Comparison of ENCODE assay signal across 12 cellular contexts in the genomic region with DNA sequence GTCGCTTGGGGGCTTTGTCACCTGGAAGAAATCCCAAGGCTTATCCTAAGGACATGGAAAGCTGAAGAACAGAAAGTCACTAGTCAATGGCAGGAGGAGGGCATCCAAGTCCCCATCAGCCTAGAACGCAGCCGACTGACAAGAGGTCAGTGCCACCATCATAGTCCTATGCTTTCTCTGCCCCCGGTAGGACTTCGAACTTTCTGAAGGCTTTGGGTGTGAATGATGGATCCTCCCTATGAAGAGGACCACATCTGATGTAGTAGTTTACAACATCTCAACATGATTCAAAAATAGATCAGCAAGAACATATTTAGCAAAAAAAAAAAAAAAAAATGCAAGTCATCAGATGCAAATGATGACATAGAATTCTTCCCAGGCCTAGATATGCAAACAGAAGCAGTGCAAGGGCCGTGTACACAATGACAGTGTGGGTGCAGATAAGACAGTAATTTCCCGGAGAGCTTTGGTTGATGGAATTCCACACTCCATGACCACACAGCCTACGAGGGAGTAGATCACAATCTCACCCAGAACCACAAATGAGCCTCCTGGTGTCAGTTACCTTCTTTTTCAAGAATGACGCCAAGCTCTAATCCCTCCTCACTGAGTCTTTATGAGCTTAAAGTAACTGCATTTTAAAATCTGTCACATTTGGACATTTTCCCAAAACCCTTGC.
DNase-seq lines count a peak whose midpoint lies in the region; ATAC-seq and TF ChIP-seq lines count a peak whose summit lies in the region.
"Had no signal": no experiment of that assay in that cellular context is flagged by ENCODE, and none has a peak within 500 bp of the region (broad histone marks: within the 10 kb centered on the region; RNA-seq: fewer than 3 reads in every experiment).

No MANE protein-coding gene starts in this region.

- no TSS peak for BruUV-seq in PC-9 (replicated peaks; lab: Mats Ljungman, UMichigan)

- H2AFZ ChIP-seq in GM23248 (no peak overlapping the region), PC-9 (no peak overlapping the region), H9 (ENCODE audit: low read length) (no peak overlapping the region)
- H2AFZ ChIP-seq: neural progenitor cell had no signal

- no peak overlapping the region for H3K27ac Mint-ChIP-seq in H9
- H3K27ac Mint-ChIP-seq: activated T-helper 2 cell treated with anti-CD3 and anti-CD28 coated beads, Interferon-gamma antibody, Interleukin-2, Interleukin-4, amounts not matched to agents 10 μg/mL and 5 μg/mL and 100 μg/mL, durations not matched to agents 14 hours and 24 hours and 36 hours had no signal

- no peak for TF ChIP-seq CTCF in PC-9 (conservative IDR thresholded peaks at IDR 0.05)
- TF ChIP-seq CTCF in retinal pigment epithelial cell (conservative IDR thresholded peaks at IDR 0.05; ENCODE audit: low read depth, low read length) = no peak
- no peak for TF ChIP-seq CTCF in H9 (conservative IDR thresholded peaks at IDR 0.05)

- H2BK12ac ChIP-seq in H9 (ENCODE audit: insufficient read length, low read depth, low read length) = no peak overlapping the region

- ATAC-seq in Right ventricle myocardium superior (ENCODE audit: poor library complexity) (peak; percentile 14), GM21529 (IDR thresholded peaks at IDR 0.05; ENCODE audit: unreplicated experiment) (no peak)

- no peak overlapping the region for H3K23ac ChIP-seq in H9 (ENCODE audit: insufficient read length, low read depth, low read length)

- H3K18ac ChIP-seq in H9 (ENCODE audit: insufficient read length, low read depth, low read length) = no peak overlapping the region

- H2BK120ac ChIP-seq in H9 (ENCODE audit: low read depth, low read length, poor library complexity, severe bottlenecking) = no peak overlapping the region

- DNase-seq in GM23248 (peak; percentile 47), PC-9 (peak; percentile 57 to 72), Right ventricle myocardium superior (no peak), retinal pigment epithelial cell (ENCODE audit: low read depth) (peak; percentile 81), H9 (no peak), COR-L47 (lab: John Stamatoyannopoulos, UW) (no peak)
- DNase-seq in activated naive CD4-positive, alpha-beta T cell (lab: John Stamatoyannopoulos, UW) = no peak
- DNase-seq: NCI-H187 had no signal

- POLR2A ChIA-PET in PC-9 (lab: Charles Lee; ENCODE audit: unreplicated experiment) = interaction anchor here (0.5 to 0.7 kb wide), 2 partner anchors 10 to 101 kb away, joined by 5 to 6 read pairs; no protein-coding TSS in a partner anchor

- no peak overlapping the region for H2BK20ac ChIP-seq in H9 (ENCODE audit: low read depth, low read length, poor library complexity, severe bottlenecking)

- H3K9me3 ChIP-seq in GM23248 (ENCODE audit: low read depth) (no peaks in the 10 kb centered on the region), PC-9 (ENCODE audit: insufficient read depth, low read depth) (no peaks in the 10 kb centered on the region), H9 (ENCODE audit: control insufficient read depth, low read depth, low read length) (no peaks in the 10 kb centered on the region)
- H3K9me3 ChIP-seq: esophagus muscularis mucosa had no signal

- peaks cover 4 to 5% of the 10 kb centered on the region in 2 experiments; a peak in 3 of 5 replicates for H3K9me3 Mint-ChIP-seq in H9
- H3K9me3 Mint-ChIP-seq: activated T-helper 2 cell treated with anti-CD3 and anti-CD28 coated beads, Interferon-gamma antibody, Interleukin-2, Interleukin-4, amounts not matched to agents 10 μg/mL and 5 μg/mL and 100 μg/mL, durations not matched to agents 14 hours and 24 hours and 36 hours had no signal

- H3K79me1 ChIP-seq in H9 (ENCODE audit: insufficient read depth, low read depth, low read length, poor library complexity, severe bottlenecking) = no peaks in the 10 kb centered on the region

- H4K5ac ChIP-seq in H9 (ENCODE audit: insufficient read length, low read depth, low read length) = no peak overlapping the region

- H3K27ac ChIP-seq in GM23248 (no peak overlapping the region), PC-9 (0 out of 2 replicates have a peak overlapping the region, but pooled peaks have one; percentile 32), H9 (ENCODE audit: insufficient read length, low read depth, low read length) (no peak overlapping the region)
- H3K27ac ChIP-seq: neural progenitor cell had no signal

- H3K27me3 ChIP-seq in GM23248 (replicated peaks; ENCODE audit: insufficient read depth) (no peaks in the 10 kb centered on the region), PC-9 (ENCODE audit: insufficient read depth, low read depth) (no peaks in the 10 kb centered on the region), H9 (ENCODE audit: insufficient read depth, low read length) (no peaks in the 10 kb centered on the region)
- H3K27me3 ChIP-seq: esophagus muscularis mucosa, neural progenitor cell had no signal

- H2BK5ac ChIP-seq in H9 (ENCODE audit: insufficient read length, low read length) = no peak overlapping the region

- H4K91ac ChIP-seq in H9 (ENCODE audit: insufficient read length, low read depth, low read length) = no peak overlapping the region

- no peak overlapping the region for H2AK5ac ChIP-seq in H9 (ENCODE audit: insufficient read length, low read length)

- H3K4me3 Mint-ChIP-seq in H9 = no peak overlapping the region
- H3K4me3 Mint-ChIP-seq: neural progenitor cell had no signal

- no peak overlapping the region for H4K8ac ChIP-seq in H9 (replicated peaks; ENCODE audit: insufficient read length, low read depth, low read length)

- no peaks in the 10 kb centered on the region for H3K36me3 ChIP-seq in GM23248 (ENCODE audit: low read depth)
- H3K36me3 ChIP-seq in PC-9 (ENCODE audit: low read depth) = no peaks in the 10 kb centered on the region
- H3K36me3 ChIP-seq: esophagus muscularis mucosa, neural progenitor cell had no signal

- no peak overlapping the region for H3K14ac ChIP-seq in H9 (ENCODE audit: insufficient read depth, low read length)

- CTCF ChIA-PET in PC-9 (lab: Charles Lee) = no interaction called here

- H3K23me2 ChIP-seq in H9 (ENCODE audit: insufficient read length, low read depth, low read length, poor library complexity, severe bottlenecking) = no peaks in the 10 kb centered on the region

- H2BK15ac ChIP-seq in H9 (ENCODE audit: low read depth, low read length) = no peak overlapping the region

- H3K79me2 ChIP-seq in GM23248 (ENCODE audit: insufficient read depth) = no peaks in the 10 kb centered on the region
- no peaks in the 10 kb centered on the region for H3K79me2 ChIP-seq in PC-9 (ENCODE audit: low read depth)
- H3K79me2 ChIP-seq in H9 (ENCODE audit: insufficient read depth, low read length) = no peaks in the 10 kb centered on the region

- peaks cover 0 to 5% (median 3%) of the 10 kb centered on the region in 3 experiments; a peak in 2 of 7 replicates for H3K36me3 Mint-ChIP-seq in H9 (ENCODE audit: insufficient read depth in 1 of 3, low read depth in 3 of 3)

- H3F3A ChIP-seq in GM23248 (ENCODE audit: insufficient read depth) = no peaks in the 10 kb centered on the region
- H3F3A ChIP-seq in PC-9 (ENCODE audit: insufficient read depth, low read depth) = no peaks in the 10 kb centered on the region

- H3T11ph ChIP-seq in H9 (ENCODE audit: low read length) = no peak overlapping the region

- H3K4me1 ChIP-seq in GM23248 (ENCODE audit: insufficient read depth) = no peaks in the 10 kb centered on the region
- H3K4me1 ChIP-seq in PC-9 (replicated peaks; ENCODE audit: insufficient read depth) = peaks cover 5% of the 10 kb centered on the region; the same call in 1 of the 2 replicates
- no peaks in the 10 kb centered on the region; the same call in 1 of the 2 replicates for H3K4me1 ChIP-seq in H9 (ENCODE audit: insufficient read depth, low read length)

- no peak overlapping the region for H3K56ac ChIP-seq in H9 (ENCODE audit: insufficient read length, low read depth, low read length)

- in situ Hi-C loops in GM23248 (cut with MboI) = no loop called here

- H3K27me3 Mint-ChIP-seq in H9 (ENCODE audit: low read depth) = no peaks in the 10 kb centered on the region

- peaks cover 9% of the 10 kb centered on the region in 2 experiments for H3K4me1 Mint-ChIP-seq in H9

- intact Hi-C loops in PC-9 (cut with micrococcal nuclease; ENCODE audit: unreplicated experiment) = loop anchor here (1.0 to 2.0 kb wide), 2 partner anchors 64 to 74 kb away; no protein-coding TSS in a partner anchor
- intact Hi-C loops in Right ventricle myocardium superior (cut with DNase I) = no loop called here

- H3K4me2 ChIP-seq in GM23248 (ENCODE audit: unreplicated experiment) = no peak overlapping the region
- H3K4me2 ChIP-seq in PC-9 = no peak overlapping the region
- H3K4me2 ChIP-seq in H9 (ENCODE audit: insufficient read depth, insufficient read length, low read length) = no peak overlapping the region
- H3K4me2 ChIP-seq: neural progenitor cell had no signal

- no peak overlapping the region for H3K4me3 ChIP-seq in GM23248
- H3K4me3 ChIP-seq in PC-9 = no peak overlapping the region
- H3K4me3 ChIP-seq in retinal pigment epithelial cell (ENCODE audit: low read length) = no peak overlapping the region
- H3K4me3 ChIP-seq: esophagus muscularis mucosa, neural progenitor cell had no signal

- no peaks in the 10 kb centered on the region for H4K20me1 ChIP-seq in GM23248 (ENCODE audit: insufficient read depth)
- no peaks in the 10 kb centered on the region for H4K20me1 ChIP-seq in PC-9 (ENCODE audit: insufficient read depth)
- no peaks in the 10 kb centered on the region for H4K20me1 ChIP-seq in H9 (ENCODE audit: control insufficient read depth, insufficient read depth, insufficient read length)

- no peak overlapping the region for H3K9ac ChIP-seq in GM23248
- no peak overlapping the region for H3K9ac ChIP-seq in H9 (ENCODE audit: extremely low read depth, insufficient read length, low read length)
- H3K9ac ChIP-seq: neural progenitor cell had no signal

- 78 to 85% methylated on average over 9 of the region's 9 CpGs for WGBS in GM23248 (ENCODE audit: low coverage in 1 of 2, low lambda C conversion rate in 2 of 2, missing lambda C conversion rate in 2 of 2), 2 experiments
- WGBS in H9 (ENCODE audit: extremely low coverage, insufficient read length, low lambda C conversion rate) = no CpG with 5 or more reads among the region's 9 CpGs

- no peak overlapping the region for H3K4ac ChIP-seq in H9 (ENCODE audit: low read depth, low read length)

- H3K9me2 ChIP-seq in GM23248 (ENCODE audit: insufficient read depth) (no peaks in the 10 kb centered on the region), PC-9 (ENCODE audit: insufficient read depth) (no peaks in the 10 kb centered on the region)

Comparison
In these comparisons a context has a peak if more than half of its experiments do, and no peak if none do; other contexts are left out.
1. DNase-seq: peak in GM23248 (single experiment), PC-9 (2 of 2) and retinal pigment epithelial cell (single experiment); none in Right ventricle myocardium superior (single experiment), H9 (single experiment), activated naive CD4-positive, alpha-beta T cell (0 of 4) and COR-L47 (single experiment).